In genomic region chr16:2752850-2753522, GRCh38 we compare ENCODE assay signal across 8 cellular contexts. TPM values are rescaled to one million over a fixed set of nuclear protein-coding genes. Genes with fewer than 3 reads are reported as not detected.
DNase-seq lines count a peak whose midpoint lies in the region; ATAC-seq and TF ChIP-seq lines count a peak whose summit lies in the region.

No MANE protein-coding gene starts in this region.

- DNase-seq in CD8-positive, alpha-beta memory T cell = peak in 2 of 5 donors; percentile 54 to 78
- peak; percentile 97 for DNase-seq in NCI-H69 (lab: John Stamatoyannopoulos, UW)
- DNase-seq in activated T-cell treated with anti-CD3 and anti-CD28 coated beads, Interleukin-2, amount 50 U/mL, for 24 hours = no peak
- DNase-seq in fibroblast of the aortic adventitia (ENCODE audit: low read depth) = peak; percentile 76
- peak; percentile 86 for DNase-seq in natural killer cell treated with Interleukin-12 subunit alpha and Interleukin-12 subunit beta and Interleukin-15 and Interleukin-18, amount 100 ng/mL, for 72 hours (ENCODE audit: low spot score)
- peak; percentile 85 for DNase-seq in testis

- TF ChIP-seq CTCF in fibroblast of the aortic adventitia (IDR thresholded peaks at IDR 0.05; ENCODE audit: insufficient read depth, low read length) (no peak), testis (IDR thresholded peaks at IDR 0.05) (no peak)

- H3K4me1 Mint-ChIP-seq in CD8-positive, alpha-beta memory T cell = peaks cover 54 to 71% (median 66%) of the 10 kb centered on the region in 3 donors
- H3K4me1 Mint-ChIP-seq in activated T-cell treated with anti-CD3 and anti-CD28 coated beads, Interleukin-2, amount 50 U/mL, for 24 hours (ENCODE audit: low read depth) = peaks cover 51% of the 10 kb centered on the region
- peaks cover 55 to 62% of the 10 kb centered on the region in 2 donors for H3K4me1 Mint-ChIP-seq in natural killer cell treated with Interleukin-12 subunit alpha and Interleukin-12 subunit beta and Interleukin-15 and Interleukin-18, amount 100 ng/mL, for 72 hours (ENCODE audit: low read depth in 2 of 2)

- peak overlapping the region; percentile 87 to 98 (median 91) for H3K4me3 Mint-ChIP-seq in CD8-positive, alpha-beta memory T cell
- H3K4me3 Mint-ChIP-seq in activated T-cell treated with anti-CD3 and anti-CD28 coated beads, Interleukin-2, amount 50 U/mL, for 24 hours = peak overlapping the region; percentile 87
- peak overlapping the region; percentile 94 for H3K4me3 Mint-ChIP-seq in natural killer cell treated with Interleukin-12 subunit alpha and Interleukin-12 subunit beta and Interleukin-15 and Interleukin-18, amount 100 ng/mL, for 72 hours

- H3K9me3 ChIP-seq in CD8-positive, alpha-beta memory T cell (ENCODE audit: low read length) = no peaks in the 10 kb centered on the region
- H3K9me3 ChIP-seq in testis = no peaks in the 10 kb centered on the region

- POLR2A ChIA-PET in CD8-positive, alpha-beta memory T cell (lab: Charles Lee) = interaction anchor here (0.6 to 6.8 kb wide), 6 partner anchors 16 to 788 kb away, joined by 3 to 55 read pairs (median 4); partner anchors contain the start of genes ELOB, KCTD5, PRSS27 and RPS2

- peaks cover 0 to 10% of the 10 kb centered on the region in 2 donors for H3K27me3 Mint-ChIP-seq in CD8-positive, alpha-beta memory T cell
- no peaks in the 10 kb centered on the region for H3K27me3 Mint-ChIP-seq in activated T-cell treated with anti-CD3 and anti-CD28 coated beads, Interleukin-2, amount 50 U/mL, for 24 hours
- H3K27me3 Mint-ChIP-seq in natural killer cell treated with Interleukin-12 subunit alpha and Interleukin-12 subunit beta and Interleukin-15 and Interleukin-18, amount 100 ng/mL, for 72 hours = no peaks in the 10 kb centered on the region

- peak overlapping the region; percentile 98 for H3K4me3 ChIP-seq in CD8-positive, alpha-beta memory T cell (ENCODE audit: low read length)
- peak overlapping the region; percentile 93 for H3K4me3 ChIP-seq in fibroblast of the aortic adventitia (ENCODE audit: low read depth, low read length)
- H3K4me3 ChIP-seq in testis = peak overlapping the region; percentile 91 to 95

- no peaks in the 10 kb centered on the region for H3K27me3 ChIP-seq in CD8-positive, alpha-beta memory T cell (ENCODE audit: insufficient read depth, low read length, poor library complexity, severe bottlenecking)
- H3K27me3 ChIP-seq in testis = no peaks in the 10 kb centered on the region

- intact Hi-C loops in testis (cut with DNase I; ENCODE audit: low total_unique reads) = no loop called here

- peak; percentile 21 for ATAC-seq in GM19328 (IDR thresholded peaks at IDR 0.05; ENCODE audit: unreplicated experiment)
- ATAC-seq in HG03439 (IDR thresholded peaks at IDR 0.05; ENCODE audit: unreplicated experiment) = peak; percentile 54
- ATAC-seq in natural killer cell treated with Interleukin-12 subunit alpha and Interleukin-12 subunit beta and Interleukin-15 and Interleukin-18, amount 100 ng/mL, for 72 hours = peak; percentile 77 to 84

- peaks cover 0 to 51% (median 14%) of the 10 kb centered on the region in 3 donors for H3K36me3 Mint-ChIP-seq in CD8-positive, alpha-beta memory T cell
- peaks cover 76% of the 10 kb centered on the region for H3K36me3 Mint-ChIP-seq in activated T-cell treated with anti-CD3 and anti-CD28 coated beads, Interleukin-2, amount 50 U/mL, for 24 hours (ENCODE audit: low read depth)
- peaks cover 44% of the 10 kb centered on the region for H3K36me3 Mint-ChIP-seq in natural killer cell treated with Interleukin-12 subunit alpha and Interleukin-12 subunit beta and Interleukin-15 and Interleukin-18, amount 100 ng/mL, for 72 hours

- H3K27ac Mint-ChIP-seq in CD8-positive, alpha-beta memory T cell = peak overlapping the region; percentile 77 to 99 (median 95)
- peak overlapping the region; percentile 100 for H3K27ac Mint-ChIP-seq in activated T-cell treated with anti-CD3 and anti-CD28 coated beads, Interleukin-2, amount 50 U/mL, for 24 hours
- peak overlapping the region; percentile 94 to 97 for H3K27ac Mint-ChIP-seq in natural killer cell treated with Interleukin-12 subunit alpha and Interleukin-12 subunit beta and Interleukin-15 and Interleukin-18, amount 100 ng/mL, for 72 hours

- TF ChIP-seq POLR2A in testis (IDR thresholded peaks at IDR 0.05) = no peak

- peaks cover 17% of the 10 kb centered on the region for H3K36me3 ChIP-seq in CD8-positive, alpha-beta memory T cell (ENCODE audit: insufficient read depth, low read length)
- H3K36me3 ChIP-seq in testis (ENCODE audit: low read depth, missing control alignments) = no peaks in the 10 kb centered on the region

- peaks cover 0 to 3% (median 0%) of the 10 kb centered on the region in 5 donors for H3K9me3 Mint-ChIP-seq in CD8-positive, alpha-beta memory T cell
- peaks cover 2% of the 10 kb centered on the region for H3K9me3 Mint-ChIP-seq in activated T-cell treated with anti-CD3 and anti-CD28 coated beads, Interleukin-2, amount 50 U/mL, for 24 hours
- no peaks in the 10 kb centered on the region for H3K9me3 Mint-ChIP-seq in natural killer cell treated with Interleukin-12 subunit alpha and Interleukin-12 subunit beta and Interleukin-15 and Interleukin-18, amount 100 ng/mL, for 72 hours

- H3K27ac ChIP-seq in CD8-positive, alpha-beta memory T cell (ENCODE audit: low read depth, low read length) = peak overlapping the region; percentile 98
- peak overlapping the region; percentile 93 to 100 for H3K27ac ChIP-seq in testis

- WGBS in testis, 2 donors = 0 to 1% methylated on average over 2 to 55 of the region's 72 CpGs

- CTCF ChIA-PET in CD8-positive, alpha-beta memory T cell (lab: Charles Lee) = no interaction called here

- H3K4me1 ChIP-seq in CD8-positive, alpha-beta memory T cell (ENCODE audit: insufficient read depth, low read length) = peaks cover 50% of the 10 kb centered on the region
- peaks cover 27% of the 10 kb centered on the region for H3K4me1 ChIP-seq in testis

RNA-seq across cellular contexts. Expression of gene SRRM2, which starts 0.5 kb away (rescaled TPM):
- 100 to 1,000 TPM; 517 to 529 TPM for total RNA-seq in CD8-positive, alpha-beta memory T cell
- polyA plus RNA-seq in CD8-positive, alpha-beta memory T cell = 130 TPM
- total RNA-seq in fibroblast of the aortic adventitia (ENCODE audit: low replicate concordance) (77.1 and 96.3 TPM in 2 replicates), testis (100 to 1,000 TPM; 446 to 738 TPM)
- 1,000 to 10,000 TPM in 1 of 2 donors, 100 to 1,000 TPM in 1; 569 to 1,109 TPM for total RNA-seq in natural killer cell treated with Interleukin-12 subunit alpha and Interleukin-12 subunit beta and Interleukin-15 and Interleukin-18, amount 100 ng/mL, for 72 hours
- polyA plus RNA-seq in testis (ENCODE audit: insufficient read depth, low read depth, low replicate concordance) = 526 TPM

RNA-seq across cellular contexts. Expression of gene ELOB, which starts 24.1 kb away (rescaled TPM):
- 100 to 1,000 TPM; 322 to 338 TPM for total RNA-seq in CD8-positive, alpha-beta memory T cell
- 274 TPM for polyA plus RNA-seq in CD8-positive, alpha-beta memory T cell
- 37.6 and 316 TPM in 2 replicates for total RNA-seq in fibroblast of the aortic adventitia (ENCODE audit: low replicate concordance)
- total RNA-seq in natural killer cell treated with Interleukin-12 subunit alpha and Interleukin-12 subunit beta and Interleukin-15 and Interleukin-18, amount 100 ng/mL, for 72 hours = 100 to 1,000 TPM; 196 to 201 TPM
- total RNA-seq in testis = 100 to 1,000 TPM; 377 to 381 TPM
- 582 TPM for polyA plus RNA-seq in testis (ENCODE audit: insufficient read depth, low read depth, low replicate concordance)

RNA-seq across cellular contexts. Expression of gene PRSS27, which starts 33.0 kb away (rescaled TPM):
- total RNA-seq in CD8-positive, alpha-beta memory T cell = 1 to 10 TPM; 1.3 to 1.6 TPM
- polyA plus RNA-seq in CD8-positive, alpha-beta memory T cell = not detected
- total RNA-seq in fibroblast of the aortic adventitia (ENCODE audit: low replicate concordance) (0.65 and 1.3 TPM in 2 replicates), testis (1 to 10 TPM; 6.4 to 6.7 TPM)
- total RNA-seq in natural killer cell treated with Interleukin-12 subunit alpha and Interleukin-12 subunit beta and Interleukin-15 and Interleukin-18, amount 100 ng/mL, for 72 hours = 1 to 10 TPM; 1.1 to 1.4 TPM
- polyA plus RNA-seq in testis (ENCODE audit: insufficient read depth, low read depth, low replicate concordance) = 4.3 TPM

RNA-seq across cellular contexts. Expression of gene PRSS33, which starts 34.4 kb away (rescaled TPM):
- total RNA-seq in CD8-positive, alpha-beta memory T cell = under 1 TPM; 0.15 to 0.22 TPM
- not detected for polyA plus RNA-seq in CD8-positive, alpha-beta memory T cell
- total RNA-seq in fibroblast of the aortic adventitia (ENCODE audit: low replicate concordance) (not detected in 2 replicates), testis (under 1 TPM in 1 of 2 donors, not detected in 1; 0.93 TPM)
- total RNA-seq in natural killer cell treated with Interleukin-12 subunit alpha and Interleukin-12 subunit beta and Interleukin-15 and Interleukin-18, amount 100 ng/mL, for 72 hours = not detected
- polyA plus RNA-seq in testis (ENCODE audit: insufficient read depth, low read depth, low replicate concordance) = 4.4 TPM

RNA-seq across cellular contexts. Expression of gene PRSS41, which starts 45.3 kb away (rescaled TPM):
- not detected for total RNA-seq in CD8-positive, alpha-beta memory T cell
- not detected for polyA plus RNA-seq in CD8-positive, alpha-beta memory T cell
- total RNA-seq in fibroblast of the aortic adventitia (ENCODE audit: low replicate concordance) = not detected in 2 replicates
- not detected for total RNA-seq in natural killer cell treated with Interleukin-12 subunit alpha and Interleukin-12 subunit beta and Interleukin-15 and Interleukin-18, amount 100 ng/mL, for 72 hours
- total RNA-seq in testis = 1 to 10 TPM in 1 of 2 donors, under 1 TPM in 1; 0.43 to 2.1 TPM
- polyA plus RNA-seq in testis (ENCODE audit: insufficient read depth, low read depth, low replicate concordance) = 0.88 TPM

Comparison
In these comparisons a context has a peak if more than half of its experiments do, and no peak if none do; other contexts are left out.
1. ATAC-seq: peak in every context shown above with its lines; median percentile 80 in natural killer cell treated with Interleukin-12 subunit alpha and Interleukin-12 subunit beta and Interleukin-15 and Interleukin-18, amount 100 ng/mL, for 72 hours; 54 in HG03439; 21 in GM19328.